19 cellular contexts compared by ENCODE assay signal in genomic region chr11:88464528-88464927, GRCh38.
"Had no signal": no experiment of that assay in that cellular context is flagged by ENCODE, and none has a peak within 500 bp of the region (broad histone marks: within the 10 kb centered on the region; RNA-seq: fewer than 3 reads in every experiment).

No MANE protein-coding gene starts in this region.

- DNase-seq: effector memory CD8-positive, alpha-beta T cell; foreskin fibroblast; gastrocnemius medialis; head of caudate nucleus; left cardiac atrium; left lung; mesenchymal stem cell; mucosa of descending colon; naive B cell; right lobe of liver; small intestine; stimulated activated CD4-positive, alpha-beta T cell treated with anti-CD3 and anti-CD28 coated beads, Interleukin-15, amount 100 ng/mL, for 24 hours; stimulated activated CD4-positive, alpha-beta T cell treated with anti-CD3 and anti-CD28 coated beads, Interleukin-4, amount 100 ng/mL, for 1 hour; stimulated activated CD8-positive, alpha-beta memory T cell treated with anti-CD3 and anti-CD28 coated beads, Interleukin-4, amount 100 ng/mL, for 48 hours; stimulated activated naive CD4-positive, alpha-beta T cell; stimulated activated naive CD8-positive, alpha-beta T cell treated with anti-CD3 and anti-CD28 coated beads, Interleukin-15, amount 100 ng/mL, for 72 hours; thyroid gland; trophoblast cell had no signal

- ATAC-seq: effector memory CD8-positive, alpha-beta T cell; gastrocnemius medialis; left cardiac atrium; left lung; mucosa of descending colon; natural killer cell treated with Interleukin-12 subunit alpha and Interleukin-12 subunit beta and Interleukin-15 and Interleukin-18, amount 100 ng/mL, for 72 hours; right lobe of liver; stimulated activated naive CD8-positive, alpha-beta T cell treated with anti-CD3 and anti-CD28 coated beads, Interleukin-15, amount 100 ng/mL, for 72 hours had no signal
